Comparison of ENCODE assay signal across 22 cellular contexts in genomic region chr1:217469983-217470382, GRCh38.
DNase-seq lines count a peak whose midpoint lies in the region; ATAC-seq and TF ChIP-seq lines count a peak whose summit lies in the region.
"Had no signal": no experiment of that assay in that cellular context is flagged by ENCODE, and none has a peak within 500 bp of the region (broad histone marks: within the 10 kb centered on the region; RNA-seq: fewer than 3 reads in every experiment).

No MANE protein-coding gene starts in this region.

- no peaks in the 10 kb centered on the region for H3K36me3 ChIP-seq in mucosa of descending colon (ENCODE audit: low read depth)
- H3K36me3 ChIP-seq: BLaER1 had no signal

- no peaks in the 10 kb centered on the region for H3K4me1 ChIP-seq in mucosa of descending colon (ENCODE audit: low read depth)
- H3K4me1 ChIP-seq: A549 had no signal

- peak; percentile 57 for ATAC-seq in mucosa of descending colon
- no peak for ATAC-seq in HG03439 (IDR thresholded peaks at IDR 0.05; ENCODE audit: unreplicated experiment)
- ATAC-seq in HG02571 (IDR thresholded peaks at IDR 0.05; ENCODE audit: unreplicated experiment), result no peak
- ATAC-seq: A549; CD8-positive, alpha-beta T cell; T-cell had no signal

- DNase-seq in COR-L47 (lab: John Stamatoyannopoulos, UW) (peak; percentile 22), NCI-H146 treated with DMSO at 0.1 percent for 48 hours (lab: John Stamatoyannopoulos, UW; ENCODE audit: unreplicated experiment) (peak; percentile 82), mucosa of descending colon (no peak), NCI-H446 (lab: John Stamatoyannopoulos, UW) (no peak)
- no peak for DNase-seq in stimulated activated CD4-positive, alpha-beta T cell treated with anti-CD3 and anti-CD28 coated beads, Interleukin-4, amount 100 ng/mL, for 24 hours
- DNase-seq: CD8-positive, alpha-beta T cell; GF-D8; H9; Kasumi-1; MG63; NCI-H1092; NCI-H1436 treated with DMSO at 0.1 percent for 48 hours; NCI-H2081 treated with DMSO at 0.1 percent for 48 hours; NCI-H2227 treated with DMSO at 0.1 percent for 48 hours; NCI-H524 treated with DMSO at 0.1 percent for 48 hours; Right ventricle myocardium superior; T-cell had no signal

- peak overlapping the region; percentile 4; the same call in 1 of the 2 replicates for H3K27ac ChIP-seq in VCaP
- H3K27ac ChIP-seq: A549, BLaER1 had no signal

- no peak overlapping the region for H3K4me3 ChIP-seq in mucosa of descending colon
- H3K4me3 ChIP-seq: A549, BLaER1, MG63 had no signal

- TF ChIP-seq CTCF in VCaP (conservative IDR thresholded peaks at IDR 0.05), result no peak
- TF ChIP-seq CTCF in mucosa of descending colon (IDR thresholded peaks at IDR 0.05), result no peak

- intact Hi-C loops in mucosa of descending colon (cut with DNase I, micrococcal nuclease), result no loop called here

- H3K9me3 ChIP-seq in mucosa of descending colon, result peaks cover 8% of the 10 kb centered on the region

Comparison
In these comparisons a context has a peak if more than half of its experiments do, and no peak if none do; other contexts are left out.
1. DNase-seq: peak in COR-L47 (single experiment) and NCI-H146 treated with DMSO at 0.1 percent for 48 hours (single experiment); none in mucosa of descending colon (0 of 3), NCI-H446 (0 of 2) and stimulated activated CD4-positive, alpha-beta T cell treated with anti-CD3 and anti-CD28 coated beads, Interleukin-4, amount 100 ng/mL, for 24 hours (single experiment).